In the genomic region with DNA sequence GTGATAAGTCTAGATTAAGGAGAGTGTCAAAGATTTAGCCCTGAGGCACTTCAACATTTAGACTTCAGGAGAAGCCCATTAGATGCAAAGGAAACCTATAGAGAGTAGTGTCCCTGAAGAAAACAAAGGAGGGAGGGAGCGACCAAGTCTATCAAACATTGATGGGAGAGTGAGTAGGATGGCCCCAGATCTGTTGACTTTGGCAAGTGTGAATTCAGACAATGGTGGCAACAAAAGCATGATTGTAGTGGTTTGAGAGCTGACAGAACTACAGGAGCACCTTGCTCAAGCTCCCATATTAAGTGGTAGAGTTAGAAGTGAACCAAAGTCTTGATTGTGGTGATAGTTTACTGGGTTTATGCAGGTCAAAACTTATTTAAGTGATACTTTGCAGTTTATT, we compare ENCODE assay signal across 9 cellular contexts. TPM values are rescaled to one million over a fixed set of nuclear protein-coding genes. Genes with fewer than 3 reads are reported as not detected.
DNase-seq lines count a peak whose midpoint lies in the region; ATAC-seq lines count a peak whose summit lies in the region.
"Had no signal": no experiment of that assay in that cellular context is flagged by ENCODE, and none has a peak within 500 bp of the region (broad histone marks: within the 10 kb centered on the region; RNA-seq: fewer than 3 reads in every experiment).

No MANE protein-coding gene starts in this region.

- H3K27me3 Mint-ChIP-seq in activated CD4-positive, alpha-beta memory T cell treated with anti-CD3 and anti-CD28 coated beads for 36 hours: no peaks in the 10 kb centered on the region
- H3K27me3 Mint-ChIP-seq in stimulated activated naive B cell treated with anti-CD40 and anti-IgM and Interleukin-4, amounts not matched to agents 10 μg/mL and 1 μg/mL and 100 μg/mL, for 72 hours: no peaks in the 10 kb centered on the region

- H3K4me3 Mint-ChIP-seq in activated CD4-positive, alpha-beta memory T cell treated with anti-CD3 and anti-CD28 coated beads for 36 hours: peak overlapping the region; percentile 94
- H3K4me3 Mint-ChIP-seq in stimulated activated naive B cell treated with anti-CD40 and anti-IgM and Interleukin-4, amounts not matched to agents 10 μg/mL and 1 μg/mL and 100 μg/mL, for 72 hours: peak overlapping the region; percentile 94 to 95

- H3K9me3 Mint-ChIP-seq in activated CD4-positive, alpha-beta memory T cell treated with anti-CD3 and anti-CD28 coated beads for 36 hours: no peaks in the 10 kb centered on the region
- H3K9me3 Mint-ChIP-seq in stimulated activated naive B cell treated with anti-CD40 and anti-IgM and Interleukin-4, amounts not matched to agents 10 μg/mL and 1 μg/mL and 100 μg/mL, for 72 hours: no peaks in the 10 kb centered on the region

- peak overlapping the region; percentile 96 for H3K4me3 ChIP-seq in iPS-11a (ENCODE audit: low read depth, low read length)

- H3K4me1 Mint-ChIP-seq in activated CD4-positive, alpha-beta memory T cell treated with anti-CD3 and anti-CD28 coated beads for 36 hours (ENCODE audit: low read depth): peaks cover 60% of the 10 kb centered on the region
- H3K4me1 Mint-ChIP-seq in stimulated activated naive B cell treated with anti-CD40 and anti-IgM and Interleukin-4, amounts not matched to agents 10 μg/mL and 1 μg/mL and 100 μg/mL, for 72 hours: peaks cover 34 to 55% of the 10 kb centered on the region in 2 donors

- DNase-seq in NCI-H748 (lab: John Stamatoyannopoulos, UW; ENCODE audit: unreplicated experiment) (peak; percentile 8), NCI-H748 treated with DMSO at 0.1 percent for 48 hours (lab: John Stamatoyannopoulos, UW) (no peak), NCI-H82 treated with DMSO at 0.1 percent for 48 hours (lab: John Stamatoyannopoulos, UW; ENCODE audit: unreplicated experiment) (no peak)
- no peak for DNase-seq in activated CD4-positive, alpha-beta memory T cell treated with anti-CD3 and anti-CD28 coated beads for 36 hours
- no peak for DNase-seq in stimulated activated naive B cell treated with anti-CD40 and anti-IgM and Interleukin-4, amounts not matched to agents 10 μg/mL and 1 μg/mL and 100 μg/mL, for 72 hours
- DNase-seq in stimulated activated CD4-positive, alpha-beta T cell treated with anti-CD3 and anti-CD28 coated beads, Interleukin-2, amount 100 ng/mL, for 48 hours: no peak
- DNase-seq: activated CD4-positive, alpha-beta T cell treated with anti-CD3 and anti-CD28 coated beads, Interleukin-2, amount 50 U/mL, for 4 hours had no signal

- CTCF ChIA-PET in activated CD4-positive, alpha-beta memory T cell treated with anti-CD3 and anti-CD28 coated beads for 36 hours (lab: Charles Lee): interaction anchor here (1.0 to 2.1 kb wide), 8 partner anchors 13 to 56 kb away, joined by 3 to 15 read pairs (median 6); a partner anchor contains a TSS

- no peak overlapping the region for H3K27ac Mint-ChIP-seq in activated CD4-positive, alpha-beta memory T cell treated with anti-CD3 and anti-CD28 coated beads for 36 hours
- H3K27ac Mint-ChIP-seq in stimulated activated naive B cell treated with anti-CD40 and anti-IgM and Interleukin-4, amounts not matched to agents 10 μg/mL and 1 μg/mL and 100 μg/mL, for 72 hours: peak overlapping the region; percentile 1

- POLR2A ChIA-PET in activated CD4-positive, alpha-beta memory T cell treated with anti-CD3 and anti-CD28 coated beads for 36 hours (lab: Charles Lee): interaction anchor here (0.6 to 3.7 kb wide), 6 partner anchors 12 to 104 kb away, joined by 3 to 28 read pairs (median 4); a partner anchor contains a TSS

- intact Hi-C loops in activated CD4-positive, alpha-beta memory T cell treated with anti-CD3 and anti-CD28 coated beads for 36 hours (cut with micrococcal nuclease): loop anchor here (2.0 to 5.0 kb wide), 2 partner anchors 112 to 147 kb away; a partner anchor contains a TSS

- peaks cover 12% of the 10 kb centered on the region for H3K36me3 Mint-ChIP-seq in activated CD4-positive, alpha-beta memory T cell treated with anti-CD3 and anti-CD28 coated beads for 36 hours
- peaks cover 11 to 25% of the 10 kb centered on the region in 2 donors for H3K36me3 Mint-ChIP-seq in stimulated activated naive B cell treated with anti-CD40 and anti-IgM and Interleukin-4, amounts not matched to agents 10 μg/mL and 1 μg/mL and 100 μg/mL, for 72 hours

- no peak for ATAC-seq in stimulated activated naive B cell treated with anti-CD40 and anti-IgM and Interleukin-4, amounts not matched to agents 10 μg/mL and 1 μg/mL and 100 μg/mL, for 72 hours (replicated peaks)
- no peak for ATAC-seq in HG02870 (IDR thresholded peaks at IDR 0.05; ENCODE audit: unreplicated experiment)

RNA-seq across cellular contexts. Expression of a gene that starts 1.0 kb away (rescaled TPM):
- total RNA-seq in activated CD4-positive, alpha-beta memory T cell treated with anti-CD3 and anti-CD28 coated beads for 36 hours: 10 to 100 TPM; 87.0 to 87.1 TPM

RNA-seq across cellular contexts. Expression of a gene that starts 13.2 kb away (rescaled TPM):
- 10 to 100 TPM; 22.4 to 22.6 TPM for total RNA-seq in activated CD4-positive, alpha-beta memory T cell treated with anti-CD3 and anti-CD28 coated beads for 36 hours

RNA-seq across cellular contexts. Expression of a gene that starts 14.0 kb away (rescaled TPM):
- total RNA-seq in activated CD4-positive, alpha-beta memory T cell treated with anti-CD3 and anti-CD28 coated beads for 36 hours: 10 to 100 TPM; 94.0 to 95.8 TPM

RNA-seq across cellular contexts. Expression of a gene that starts 46.8 kb away (rescaled TPM):
- 10 to 100 TPM; 64.5 to 67.4 TPM for total RNA-seq in activated CD4-positive, alpha-beta memory T cell treated with anti-CD3 and anti-CD28 coated beads for 36 hours

RNA-seq across cellular contexts. Expression of a gene that starts 47.4 kb away (rescaled TPM):
- 10 to 100 TPM; 90.9 to 95.3 TPM for total RNA-seq in activated CD4-positive, alpha-beta memory T cell treated with anti-CD3 and anti-CD28 coated beads for 36 hours
